Comparison of ENCODE assay signal across 23 cellular contexts in genomic region chr2:65481961-65482360, GRCh38.
"Had no signal": no experiment of that assay in that cellular context is flagged by ENCODE, and none has a peak within 500 bp of the region (broad histone marks: within the 10 kb centered on the region; RNA-seq: fewer than 3 reads in every experiment).

No MANE protein-coding gene starts in this region.

- H3K4me1 ChIP-seq: right atrium auricular region, suprapubic skin, tibial artery, upper lobe of right lung had no signal

- H3K27ac ChIP-seq: left ventricle myocardium inferior, ovary, right atrium auricular region, skin epidermis, suprapubic skin, thoracic aorta, tibial artery, upper lobe of right lung had no signal

- FAIRE-seq: islet of Langerhans, kidney, urothelium cell line had no signal

- H3K27me3 ChIP-seq: ovary, right atrium auricular region, suprapubic skin, tibial artery, upper lobe of right lung had no signal

- H3K4me3 ChIP-seq: left ventricle myocardium inferior, lung, ovary, right atrium auricular region, skin epidermis, suprapubic skin, thoracic aorta, tibial artery, upper lobe of right lung had no signal

- H3K36me3 ChIP-seq: left ventricle myocardium inferior, ovary, right atrium auricular region, suprapubic skin, thoracic aorta, tibial artery, upper lobe of right lung had no signal

- DNase-seq: hypothalamus; immature natural killer cell; kidney; left ventricle myocardium inferior; mesendoderm; naive thymus-derived CD4-positive, alpha-beta T cell; ovary; stimulated activated CD4-positive, alpha-beta T cell treated with anti-CD3 and anti-CD28 coated beads, Interleukin-12 subunit alpha, Interleukin-12 subunit beta, amount 100 ng/mL, for 4 hours; stimulated activated CD4-positive, alpha-beta T cell treated with anti-CD3 and anti-CD28 coated beads, Interleukin-15, amount 100 ng/mL, for 24 hours; stimulated activated CD4-positive, alpha-beta T cell treated with anti-CD3 and anti-CD28 coated beads, Interleukin-2, amount 100 ng/mL, for 24 hours; stimulated activated CD4-positive, alpha-beta T cell treated with anti-CD3 and anti-CD28 coated beads, Interleukin-4, amount 100 ng/mL, for 1 hour; stimulated activated naive CD4-positive, alpha-beta T cell; tibial artery; trophoblast cell; upper lobe of right lung had no signal

- H3K9me3 ChIP-seq: ovary, right atrium auricular region, suprapubic skin, thoracic aorta, tibial artery, upper lobe of right lung had no signal

- ATAC-seq: naive thymus-derived CD4-positive, alpha-beta T cell; sciatic nerve; upper lobe of right lung had no signal
